ENCODE assay signal across 10 cellular contexts in the genomic region with DNA sequence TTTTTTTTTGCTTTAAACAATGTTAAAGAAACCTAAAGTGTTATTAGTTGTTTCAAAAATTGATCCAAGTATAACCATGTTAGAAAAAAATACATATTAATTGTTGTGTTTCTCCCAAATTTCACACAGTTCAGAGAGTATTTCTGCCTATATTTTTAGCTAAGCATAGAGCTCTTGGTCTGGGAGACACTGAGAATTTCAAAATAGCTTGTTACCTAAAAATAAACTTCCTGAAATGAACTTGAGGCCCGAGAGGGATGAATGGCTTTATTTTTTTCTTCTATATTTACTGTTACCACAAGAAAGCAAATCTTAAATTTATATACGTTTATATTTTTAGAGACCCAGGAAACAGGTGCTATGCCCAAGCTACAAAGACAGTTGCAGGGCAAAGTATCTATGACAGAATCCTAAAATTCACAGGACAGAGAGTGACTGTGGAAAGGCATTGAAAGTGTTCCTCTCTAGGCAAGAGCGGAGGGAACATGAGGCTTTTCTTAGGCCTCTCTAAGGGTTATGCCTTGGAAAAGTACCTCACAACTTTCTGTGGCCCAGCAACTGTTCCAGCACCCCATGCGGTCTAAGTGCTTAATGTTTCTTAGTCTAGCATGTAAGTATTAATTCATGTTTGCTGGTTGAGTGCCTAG. TPM values are rescaled to one million over a fixed set of nuclear protein-coding genes. Genes with fewer than 3 reads are reported as not detected.
DNase-seq lines count a peak whose midpoint lies in the region; ATAC-seq and TF ChIP-seq lines count a peak whose summit lies in the region.
"Had no signal": no experiment of that assay in that cellular context is flagged by ENCODE, and none has a peak within 500 bp of the region (broad histone marks: within the 10 kb centered on the region; RNA-seq: fewer than 3 reads in every experiment).

No MANE protein-coding gene starts in this region.

- peaks cover 77 to 97% (median 89%) of the 10 kb centered on the region in 4 donors for H3K4me1 Mint-ChIP-seq in CD4-positive, alpha-beta memory T cell
- peaks cover 50 to 98% (median 89%) of the 10 kb centered on the region in 4 donors for H3K4me1 Mint-ChIP-seq in naive thymus-derived CD8-positive, alpha-beta T cell
- H3K4me1 Mint-ChIP-seq in type B pancreatic cell (ENCODE audit: unreplicated experiment) = peaks cover 5% of the 10 kb centered on the region

- H3K9me3 Mint-ChIP-seq in CD4-positive, alpha-beta memory T cell = no peaks in the 10 kb centered on the region
- H3K9me3 Mint-ChIP-seq in naive thymus-derived CD8-positive, alpha-beta T cell = no peaks in the 10 kb centered on the region
- H3K9me3 Mint-ChIP-seq in type B pancreatic cell = no peaks in the 10 kb centered on the region

- peak overlapping the region; percentile 18 for H3K9ac ChIP-seq in adipocyte (ENCODE audit: low read length)

- intact Hi-C loops in CD4-positive, alpha-beta memory T cell (cut with micrococcal nuclease) = no loop called here

- H3K27me3 ChIP-seq in CD4-positive, alpha-beta memory T cell (ENCODE audit: insufficient read depth, low read length) = no peaks in the 10 kb centered on the region
- H3K27me3 ChIP-seq in HL-60 (ENCODE audit: insufficient read depth, poor library complexity, severe bottlenecking) (no peaks in the 10 kb centered on the region), adipocyte (replicated peaks; ENCODE audit: control insufficient read depth, insufficient read depth, low read length) (no peaks in the 10 kb centered on the region)
- H3K27me3 ChIP-seq: ovary had no signal

- H3K4me3 ChIP-seq in CD4-positive, alpha-beta memory T cell (ENCODE audit: low read length in 2 of 2) = peak overlapping the region in 1 of 2 donors; percentile 13
- H3K4me3 ChIP-seq in HL-60 (replicated peaks; ENCODE audit: insufficient read depth, low read length) (no peak overlapping the region), adipocyte (ENCODE audit: low read length) (peak overlapping the region; percentile 14)
- H3K4me3 ChIP-seq: ovary had no signal

- H3K36me3 Mint-ChIP-seq in CD4-positive, alpha-beta memory T cell = peaks cover 21 to 30% of the 10 kb centered on the region in 2 donors
- peaks cover 13 to 46% (median 24%) of the 10 kb centered on the region in 3 donors for H3K36me3 Mint-ChIP-seq in naive thymus-derived CD8-positive, alpha-beta T cell
- peaks cover 31% of the 10 kb centered on the region for H3K36me3 Mint-ChIP-seq in type B pancreatic cell

- H3K27ac ChIP-seq in CD4-positive, alpha-beta memory T cell (ENCODE audit: low read depth, low read length) = peak overlapping the region; percentile 66
- H3K27ac ChIP-seq in HL-60 (replicated peaks) = peak overlapping the region; percentile 78
- H3K27ac ChIP-seq: ovary had no signal

- peaks cover 99% of the 10 kb centered on the region for H3K4me1 ChIP-seq in CD4-positive, alpha-beta memory T cell (ENCODE audit: insufficient read depth, low read length)
- H3K4me1 ChIP-seq in adipocyte (ENCODE audit: control insufficient read depth, insufficient read depth, low read length) = peaks cover 63% of the 10 kb centered on the region

- CTCF ChIA-PET in CD4-positive, alpha-beta memory T cell (lab: Charles Lee; ENCODE audit: partially characterized antibody) = interaction anchor here (1.3 to 3.7 kb wide), 7 partner anchors 10 to 50 kb away, joined by 3 to 18 read pairs (median 6); no protein-coding TSS in a partner anchor

- peaks cover 12% of the 10 kb centered on the region for H3K36me3 ChIP-seq in CD4-positive, alpha-beta memory T cell (ENCODE audit: insufficient read depth, low read length)
- H3K36me3 ChIP-seq in adipocyte (ENCODE audit: control insufficient read depth, insufficient read depth, low read length, severe bottlenecking) = peaks cover 43% of the 10 kb centered on the region
- H3K36me3 ChIP-seq: ovary had no signal

- POLR2A ChIA-PET in CD4-positive, alpha-beta memory T cell (lab: Charles Lee; ENCODE audit: partially characterized antibody) = interaction anchor here (0.7 to 21.0 kb wide), 15 partner anchors 4 to 64 kb away, joined by 3 to 580 read pairs (median 9); partner anchors contain the start of gene TGFBR2
- POLR2A ChIA-PET in naive thymus-derived CD8-positive, alpha-beta T cell (lab: Charles Lee) = interaction anchor here (0.7 to 17.8 kb wide), 11 partner anchors 7 to 1782 kb away, joined by 3 to 307 read pairs (median 6); partner anchors contain the start of gene TGFBR2

- TF ChIP-seq CTCF in HL-60 (IDR thresholded peaks at IDR 0.05; ENCODE audit: insufficient read depth, low read length) = no peak
- TF ChIP-seq CTCF in type B pancreatic cell (conservative IDR thresholded peaks at IDR 0.05) = no peak

- peak overlapping the region; percentile 88 to 97 (median 93) for H3K27ac Mint-ChIP-seq in CD4-positive, alpha-beta memory T cell
- H3K27ac Mint-ChIP-seq in naive thymus-derived CD8-positive, alpha-beta T cell = peak overlapping the region; percentile 91 to 100 (median 96)
- no peak overlapping the region for H3K27ac Mint-ChIP-seq in type B pancreatic cell

- H3K9me3 ChIP-seq in CD4-positive, alpha-beta memory T cell (ENCODE audit: control insufficient read depth in 1 of 2, low read length in 2 of 2) = no peaks in the 10 kb centered on the region
- no peaks in the 10 kb centered on the region for H3K9me3 ChIP-seq in adipocyte (ENCODE audit: control insufficient read depth, low read length)
- H3K9me3 ChIP-seq: ovary had no signal

- ATAC-seq in naive thymus-derived CD8-positive, alpha-beta T cell = no peak
- no peak for ATAC-seq in GM21515 (IDR thresholded peaks at IDR 0.05; ENCODE audit: unreplicated experiment)
- ATAC-seq in GM19328 (IDR thresholded peaks at IDR 0.05; ENCODE audit: unreplicated experiment) = no peak

- no peaks in the 10 kb centered on the region for H3K27me3 Mint-ChIP-seq in CD4-positive, alpha-beta memory T cell
- no peaks in the 10 kb centered on the region for H3K27me3 Mint-ChIP-seq in naive thymus-derived CD8-positive, alpha-beta T cell
- H3K27me3 Mint-ChIP-seq in type B pancreatic cell = no peaks in the 10 kb centered on the region

- DNase-seq in CD4-positive, alpha-beta memory T cell = peak in 1 of 5 donors; percentile 47
- DNase-seq in HL-60 (ENCODE audit: low read depth in 1 of 2, low spot score in 1 of 2) = no peak
- DNase-seq in adipocyte (ENCODE audit: low read depth) = no peak
- no peak for DNase-seq in naive thymus-derived CD8-positive, alpha-beta T cell
- no peak for DNase-seq in middle frontal gyrus (ENCODE audit: extremely low spot score, low spot score)
- DNase-seq in type B pancreatic cell (ENCODE audit: extremely low spot score, unreplicated experiment) = no peak
- DNase-seq: activated gamma-delta T cell treated with Interleukin-2 at 50 U/mL for 16 hours, ovary had no signal

- peak overlapping the region; percentile 9 to 86 (median 72) for H3K4me3 Mint-ChIP-seq in CD4-positive, alpha-beta memory T cell
- peak overlapping the region; percentile 7 to 87 (median 80) for H3K4me3 Mint-ChIP-seq in naive thymus-derived CD8-positive, alpha-beta T cell
- no peak overlapping the region for H3K4me3 Mint-ChIP-seq in type B pancreatic cell

RNA-seq across cellular contexts. Expression of gene TGFBR2, which starts 36.4 kb away (rescaled TPM):
- total RNA-seq in CD4-positive, alpha-beta memory T cell = 100 to 1,000 TPM; 110 TPM
- polyA plus RNA-seq in CD4-positive, alpha-beta memory T cell = 100 to 1,000 TPM in 1 of 2 donors, 10 to 100 TPM in 1; 58.7 to 110 TPM
- total RNA-seq in naive thymus-derived CD8-positive, alpha-beta T cell = 100 to 1,000 TPM; 260 to 268 TPM
- 100 to 1,000 TPM; 128 to 226 (median 131) TPM for polyA plus RNA-seq in naive thymus-derived CD8-positive, alpha-beta T cell
- total RNA-seq in type B pancreatic cell (ENCODE audit: low replicate concordance) = 21.8 and 26.1 TPM in 2 replicates
